ENCODE assay signal across 13 cellular contexts in the genomic region with DNA sequence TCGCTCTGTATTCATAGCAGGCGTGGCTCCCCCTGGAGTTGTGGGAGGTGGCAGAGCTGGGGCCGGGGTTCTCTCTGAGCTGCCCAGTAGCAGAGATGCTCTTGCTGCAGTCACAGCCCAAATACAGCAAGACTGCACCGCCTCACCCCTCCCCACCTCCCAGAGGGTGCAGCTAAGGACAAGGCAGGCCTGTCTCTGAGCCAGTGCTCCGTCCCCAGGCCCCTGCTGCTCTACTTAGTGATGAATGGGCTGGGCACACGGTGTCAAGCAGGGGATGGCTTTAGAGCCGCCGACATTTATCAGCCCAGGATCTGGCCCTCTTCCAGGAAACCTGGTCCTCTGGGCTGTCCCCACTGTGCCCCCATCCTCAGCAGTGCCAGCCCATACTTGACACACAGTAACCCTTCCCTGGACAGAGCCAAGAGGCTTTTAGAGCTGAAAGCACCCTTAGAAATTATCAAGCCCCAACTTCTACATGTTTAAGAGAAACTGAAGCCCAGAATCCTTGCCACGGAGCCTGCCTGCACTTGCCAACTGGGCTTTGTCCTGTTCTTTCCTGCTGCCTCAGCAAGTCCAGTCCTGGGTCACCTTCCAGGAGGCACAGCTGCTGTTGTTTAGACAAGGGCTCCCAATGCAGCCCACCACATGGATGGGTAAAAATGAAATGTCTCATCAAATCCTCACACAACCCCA.
DNase-seq lines count a peak whose midpoint lies in the region; ATAC-seq and TF ChIP-seq lines count a peak whose summit lies in the region.
"Had no signal": no experiment of that assay in that cellular context is flagged by ENCODE, and none has a peak within 500 bp of the region (broad histone marks: within the 10 kb centered on the region; RNA-seq: fewer than 3 reads in every experiment).

No MANE protein-coding gene starts in this region.

- H3K79me2 ChIP-seq in PC-9 (ENCODE audit: low read depth) = no peaks in the 10 kb centered on the region

- no peak overlapping the region for H2AFZ ChIP-seq in PC-9
- H2AFZ ChIP-seq: GM23248 had no signal

- H3K27ac ChIP-seq in PC-9 (no peak overlapping the region), heart right ventricle (no peak overlapping the region), suprapubic skin (no peak overlapping the region), esophagus muscularis mucosa (replicated peaks in 1 of 4) (no peak overlapping the region)
- H3K27ac ChIP-seq: epithelial cell of prostate, GM23248 had no signal

- peak overlapping the region; percentile 27; the same call in 1 of the 2 replicates for H3K4me2 ChIP-seq in PC-9

- peak; percentile 46 to 88 (median 61) for ATAC-seq in heart right ventricle
- ATAC-seq in activated T-cell treated with anti-CD3 and anti-CD28 coated beads, Interleukin-2, amount 50 U/mL, for 4 hours = no peak

- peaks cover 4% of the 10 kb centered on the region; the same call in 1 of the 2 replicates for H3F3A ChIP-seq in PC-9 (ENCODE audit: insufficient read depth, low read depth)

- CTCF ChIA-PET in PC-9 (lab: Charles Lee) = no interaction called here

- POLR2A ChIA-PET in PC-9 (lab: Charles Lee; ENCODE audit: unreplicated experiment) = no interaction called here

- H3K4me3 Mint-ChIP-seq in activated T-cell treated with anti-CD3 and anti-CD28 coated beads, Interleukin-2, amount 50 U/mL, for 4 hours = no peak overlapping the region
- H3K4me3 Mint-ChIP-seq: activated naive CD4-positive, alpha-beta T cell treated with anti-CD3 and anti-CD28 coated beads, Interleukin-2, amount 50 U/mL, for 24 hours; central memory CD8-positive, alpha-beta T cell had no signal

- no peaks in the 10 kb centered on the region for H3K36me3 Mint-ChIP-seq in activated T-cell treated with anti-CD3 and anti-CD28 coated beads, Interleukin-2, amount 50 U/mL, for 4 hours (ENCODE audit: insufficient read depth)
- H3K36me3 Mint-ChIP-seq: activated naive CD4-positive, alpha-beta T cell treated with anti-CD3 and anti-CD28 coated beads, Interleukin-2, amount 50 U/mL, for 24 hours had no signal

- H3K4me1 Mint-ChIP-seq in activated T-cell treated with anti-CD3 and anti-CD28 coated beads, Interleukin-2, amount 50 U/mL, for 4 hours (ENCODE audit: low read depth) = no peaks in the 10 kb centered on the region
- H3K4me1 Mint-ChIP-seq: activated naive CD4-positive, alpha-beta T cell treated with anti-CD3 and anti-CD28 coated beads, Interleukin-2, amount 50 U/mL, for 24 hours; central memory CD8-positive, alpha-beta T cell had no signal

- WGBS in heart right ventricle, 2 donors = 33 to 44% methylated on average over 9 of the region's 9 CpGs
- 35% methylated on average over 7 of the region's 9 CpGs for WGBS in suprapubic skin
- WGBS in esophagus muscularis mucosa = 48% methylated on average over 6 of the region's 9 CpGs

- TF ChIP-seq CTCF in PC-9 (conservative IDR thresholded peaks at IDR 0.05) (no peak), heart right ventricle (IDR thresholded peaks at IDR 0.05) (no peak), suprapubic skin (IDR thresholded peaks at IDR 0.05) (no peak), esophagus muscularis mucosa (IDR thresholded peaks at IDR 0.05) (no peak)

- DNase-seq in NCI-H748 (lab: John Stamatoyannopoulos, UW; ENCODE audit: unreplicated experiment) (peak; percentile 53), NCI-H748 treated with DMSO at 0.1 percent for 48 hours (lab: John Stamatoyannopoulos, UW) (no peak), PC-9 (no peak), heart right ventricle (peak in 1 of 2 donors; percentile 61), suprapubic skin (ENCODE audit: low spot score in 2 of 2) (peak; percentile 29 to 68), esophagus muscularis mucosa (ENCODE audit: extremely low spot score) (no peak), NCI-H774 (lab: John Stamatoyannopoulos, UW) (no peak)
- DNase-seq in activated T-cell treated with anti-CD3 and anti-CD28 coated beads, Interleukin-2, amount 50 U/mL, for 4 hours = no peak
- DNase-seq: GM23248 had no signal

- intact Hi-C loops in PC-9 (cut with micrococcal nuclease; ENCODE audit: unreplicated experiment) = loop anchor here (10.0 kb wide), 1 partner anchor 130 kb away; no protein-coding TSS in a partner anchor
- intact Hi-C loops in heart right ventricle (cut with DNase I) = loop anchor here in 2 of 10 donors (10.0 kb wide), 1 partner anchor 110 kb away; no protein-coding TSS in a partner anchor
- intact Hi-C loops in esophagus muscularis mucosa (cut with DNase I) = no loop called here

- TF ChIP-seq POLR2A in suprapubic skin (IDR thresholded peaks at IDR 0.05) (no peak), esophagus muscularis mucosa (IDR thresholded peaks at IDR 0.05; ENCODE audit: low read depth) (no peak)

- 0 out of 2 replicates have a peak, but pooled peaks cover 3% of the 10 kb centered on the region for H4K20me1 ChIP-seq in PC-9 (ENCODE audit: insufficient read depth)

- peaks cover 69% of the 10 kb centered on the region for H3K27me3 ChIP-seq in PC-9 (ENCODE audit: insufficient read depth, low read depth)
- peaks cover 0 to 3% (median 0%) of the 10 kb centered on the region in 7 donors for H3K27me3 ChIP-seq in heart right ventricle
- no peaks in the 10 kb centered on the region for H3K27me3 ChIP-seq in suprapubic skin
- H3K27me3 ChIP-seq in esophagus muscularis mucosa = peaks cover 0 to 4% (median 0%) of the 10 kb centered on the region in 4 donors

- TF ChIP-seq EP300 in suprapubic skin (IDR thresholded peaks at IDR 0.05) (no peak), esophagus muscularis mucosa (IDR thresholded peaks at IDR 0.05) (no peak)

- no peaks in the 10 kb centered on the region for H3K9me3 Mint-ChIP-seq in activated T-cell treated with anti-CD3 and anti-CD28 coated beads, Interleukin-2, amount 50 U/mL, for 4 hours
- H3K9me3 Mint-ChIP-seq: activated naive CD4-positive, alpha-beta T cell treated with anti-CD3 and anti-CD28 coated beads, Interleukin-2, amount 50 U/mL, for 24 hours; central memory CD8-positive, alpha-beta T cell had no signal

- H3K4me3 ChIP-seq in PC-9 = no peak overlapping the region
- H3K4me3 ChIP-seq in heart right ventricle = no peak overlapping the region
- H3K4me3 ChIP-seq in suprapubic skin = no peak overlapping the region
- no peak overlapping the region for H3K4me3 ChIP-seq in esophagus muscularis mucosa
- H3K4me3 ChIP-seq: GM23248 had no signal

- no TSS peak for BruUV-seq in PC-9 (replicated peaks; lab: Mats Ljungman, UMichigan)

- H3K9me3 ChIP-seq in PC-9 (ENCODE audit: insufficient read depth, low read depth) = no peaks in the 10 kb centered on the region
- H3K9me3 ChIP-seq in heart right ventricle = no peaks in the 10 kb centered on the region
- no peaks in the 10 kb centered on the region for H3K9me3 ChIP-seq in suprapubic skin
- no peaks in the 10 kb centered on the region for H3K9me3 ChIP-seq in esophagus muscularis mucosa
- H3K9me3 ChIP-seq: Caco-2 had no signal

- no peaks in the 10 kb centered on the region for H3K27me3 Mint-ChIP-seq in activated T-cell treated with anti-CD3 and anti-CD28 coated beads, Interleukin-2, amount 50 U/mL, for 4 hours (ENCODE audit: low read depth)
- H3K27me3 Mint-ChIP-seq: activated naive CD4-positive, alpha-beta T cell treated with anti-CD3 and anti-CD28 coated beads, Interleukin-2, amount 50 U/mL, for 24 hours; central memory CD8-positive, alpha-beta T cell had no signal

- H3K9me2 ChIP-seq in PC-9 (ENCODE audit: insufficient read depth) = no peaks in the 10 kb centered on the region

- H3K4me1 ChIP-seq in PC-9 (replicated peaks; ENCODE audit: insufficient read depth) (peaks cover 18% of the 10 kb centered on the region), heart right ventricle (peaks cover 0 to 35% (median 10%) of the 10 kb centered on the region in 9 donors), suprapubic skin (peaks cover 16% of the 10 kb centered on the region), esophagus muscularis mucosa (no peaks in the 10 kb centered on the region)
- H3K4me1 ChIP-seq: Caco-2 had no signal

- H3K36me3 ChIP-seq in PC-9 (ENCODE audit: low read depth) (no peaks in the 10 kb centered on the region), heart right ventricle (no peaks in the 10 kb centered on the region), suprapubic skin (no peaks in the 10 kb centered on the region), esophagus muscularis mucosa (no peaks in the 10 kb centered on the region)

Comparison
In these comparisons a context has a peak if more than half of its experiments do, and no peak if none do; other contexts are left out.
1. DNase-seq: peak in NCI-H748 (single experiment) and suprapubic skin (2 of 2); none in NCI-H748 treated with DMSO at 0.1 percent for 48 hours (single experiment), PC-9 (0 of 2), esophagus muscularis mucosa (single experiment), NCI-H774 (single experiment) and activated T-cell treated with anti-CD3 and anti-CD28 coated beads, Interleukin-2, amount 50 U/mL, for 4 hours (single experiment).
2. ATAC-seq: peak in heart right ventricle (8 of 8); none in activated T-cell treated with anti-CD3 and anti-CD28 coated beads, Interleukin-2, amount 50 U/mL, for 4 hours (0 of 2).